ENCODE assay signal across 29 cellular contexts in genomic region chr4:110003401-110004187, GRCh38.
DNase-seq lines count a peak whose midpoint lies in the region; ATAC-seq and TF ChIP-seq lines count a peak whose summit lies in the region.
"Had no signal": no experiment of that assay in that cellular context is flagged by ENCODE, and none has a peak within 500 bp of the region (broad histone marks: within the 10 kb centered on the region; RNA-seq: fewer than 3 reads in every experiment).

No MANE protein-coding gene starts in this region.

- H3K4me2 ChIP-seq in hepatocyte, result no peak overlapping the region
- H3K4me2 ChIP-seq in neural progenitor cell, result no peak overlapping the region
- H3K4me2 ChIP-seq: PC-9 had no signal

- H3K36me3 ChIP-seq in hepatocyte (replicated peaks; ENCODE audit: insufficient read depth, low read depth) (no peaks in the 10 kb centered on the region), neural progenitor cell (no peaks in the 10 kb centered on the region)
- H3K36me3 ChIP-seq: esophagus squamous epithelium, thoracic aorta, uterus had no signal

- no peaks in the 10 kb centered on the region for H3K36me3 Mint-ChIP-seq in activated CD8-positive, alpha-beta T cell treated with anti-CD3 and anti-CD28 coated beads for 36 hours (ENCODE audit: low read depth)
- no peaks in the 10 kb centered on the region for H3K36me3 Mint-ChIP-seq in nephron progenitor cell (ENCODE audit: low read depth)
- H3K36me3 Mint-ChIP-seq in neural progenitor cell, result no peaks in the 10 kb centered on the region
- H3K36me3 Mint-ChIP-seq: CD4-positive, CD25-positive, alpha-beta regulatory T cell; memory B cell; WTC11 had no signal

- H2AFZ ChIP-seq in hepatocyte, result no peak overlapping the region
- no peak overlapping the region for H2AFZ ChIP-seq in neural progenitor cell (replicated peaks)
- H2AFZ ChIP-seq: PC-9 had no signal

- POLR2A ChIA-PET in activated CD8-positive, alpha-beta T cell treated with anti-CD3 and anti-CD28 coated beads for 36 hours (lab: Charles Lee), result no interaction called here

- no peaks in the 10 kb centered on the region for H3K79me2 ChIP-seq in hepatocyte
- H3K79me2 ChIP-seq in neural progenitor cell (ENCODE audit: low read depth), result no peaks in the 10 kb centered on the region

- H3F3A ChIP-seq in neural progenitor cell (ENCODE audit: low read depth), result no peaks in the 10 kb centered on the region

- H3K27me3 Mint-ChIP-seq in activated CD8-positive, alpha-beta T cell treated with anti-CD3 and anti-CD28 coated beads for 36 hours, result peaks cover 3% of the 10 kb centered on the region
- H3K27me3 Mint-ChIP-seq in nephron progenitor cell (ENCODE audit: low read depth, poor library complexity) (peaks cover 3% of the 10 kb centered on the region), neural progenitor cell (ENCODE audit: insufficient read depth, low read depth) (peaks cover 4% of the 10 kb centered on the region)

- H3K9me3 ChIP-seq in hepatocyte (ENCODE audit: low read depth) (no peaks in the 10 kb centered on the region), neural progenitor cell (ENCODE audit: low read depth) (no peaks in the 10 kb centered on the region)
- H3K9me3 ChIP-seq: esophagus squamous epithelium, gastrocnemius medialis, thoracic aorta, uterus had no signal

- H3K27ac Mint-ChIP-seq in activated CD8-positive, alpha-beta T cell treated with anti-CD3 and anti-CD28 coated beads for 36 hours, result no peak overlapping the region
- H3K27ac Mint-ChIP-seq in nephron progenitor cell, result no peak overlapping the region
- H3K27ac Mint-ChIP-seq in neural progenitor cell, result no peak overlapping the region
- H3K27ac Mint-ChIP-seq: memory B cell, WTC11 had no signal

- WGBS in hepatocyte (ENCODE audit: low lambda C conversion rate, missing lambda C conversion rate), result 52% methylated on average over 6 of the region's 6 CpGs

- peak; percentile 54 to 69 for ATAC-seq in activated CD4-positive, CD25-positive, alpha-beta regulatory T cell treated with anti-CD3 and anti-CD28 coated beads, Interleukin-2, amount 50 U/mL, for 24 hours
- ATAC-seq in activated CD8-positive, alpha-beta T cell treated with anti-CD3 and anti-CD28 coated beads for 36 hours, result peak; percentile 64
- ATAC-seq in HG02571 (IDR thresholded peaks at IDR 0.05; ENCODE audit: unreplicated experiment), result no peak
- ATAC-seq: gastrocnemius medialis, right cardiac atrium, WTC11 had no signal

- no peak overlapping the region for H3K9ac ChIP-seq in neural progenitor cell

- H3K4me3 Mint-ChIP-seq in activated CD8-positive, alpha-beta T cell treated with anti-CD3 and anti-CD28 coated beads for 36 hours, result no peak overlapping the region
- H3K4me3 Mint-ChIP-seq in nephron progenitor cell, result no peak overlapping the region
- H3K4me3 Mint-ChIP-seq in neural progenitor cell, result no peak overlapping the region
- H3K4me3 Mint-ChIP-seq: CD4-positive, CD25-positive, alpha-beta regulatory T cell; memory B cell; WTC11 had no signal

- CTCF ChIA-PET in activated CD8-positive, alpha-beta T cell treated with anti-CD3 and anti-CD28 coated beads for 36 hours (lab: Charles Lee), result interaction anchor here (3.1 to 7.6 kb wide), 2 partner anchors 505 to 514 kb away, joined by 24 to 117 read pairs; no protein-coding TSS in a partner anchor

- H4K20me1 ChIP-seq in hepatocyte (ENCODE audit: insufficient read depth, poor library complexity, severe bottlenecking), result no peaks in the 10 kb centered on the region
- no peaks in the 10 kb centered on the region for H4K20me1 ChIP-seq in neural progenitor cell (ENCODE audit: low read depth)

- H3K9me3 Mint-ChIP-seq in activated CD8-positive, alpha-beta T cell treated with anti-CD3 and anti-CD28 coated beads for 36 hours, result no peaks in the 10 kb centered on the region
- H3K9me3 Mint-ChIP-seq in nephron progenitor cell, result no peaks in the 10 kb centered on the region
- no peaks in the 10 kb centered on the region for H3K9me3 Mint-ChIP-seq in neural progenitor cell
- H3K9me3 Mint-ChIP-seq: memory B cell, WTC11 had no signal

- H3K9me2 ChIP-seq in hepatocyte (replicated peaks; ENCODE audit: insufficient read depth), result no peaks in the 10 kb centered on the region

- H3K27me3 ChIP-seq in hepatocyte (no peaks in the 10 kb centered on the region), neural progenitor cell (no peaks in the 10 kb centered on the region)
- H3K27me3 ChIP-seq: esophagus squamous epithelium, gastrocnemius medialis, uterus had no signal

- DNase-seq in activated CD4-positive, CD25-positive, alpha-beta regulatory T cell treated with anti-CD3 and anti-CD28 coated beads, Interleukin-2, amount 50 U/mL, for 72 hours, result no peak
- DNase-seq in ELR (ENCODE audit: low read depth) (peak; percentile 14), hepatocyte (ENCODE audit: low spot score) (peak; percentile 35), nephron progenitor cell (no peak), neural progenitor cell (ENCODE audit: low spot score) (no peak)
- no peak for DNase-seq in activated CD8-positive, alpha-beta T cell treated with anti-CD3 and anti-CD28 coated beads for 36 hours
- DNase-seq: activated CD8-positive, alpha-beta memory T cell treated with anti-CD3 and anti-CD28 coated beads for 24 hours; activated naive CD4-positive, alpha-beta T cell treated with Interleukin-2 at 50 U/mL for 16 hours; activated T-cell treated with anti-CD3 and anti-CD28 coated beads, Interleukin-2, amount 50 U/mL, for 1 hour; CD4-positive, CD25-positive, alpha-beta regulatory T cell; DND-41; esophagus squamous epithelium; gastrocnemius medialis; hippocampal formation; Kasumi-1; NCI-H446 treated with DMSO at 0.1 percent for 48 hours; NCI-H82; PC-9; right cardiac atrium; SHP77; stimulated activated naive CD4-positive, alpha-beta T cell treated with Interleukin-2 at 50 U/mL for 16 hours; uterus had no signal

- H3K4me1 ChIP-seq in hepatocyte (ENCODE audit: insufficient read depth), result peaks cover 6% of the 10 kb centered on the region
- H3K4me1 ChIP-seq in neural progenitor cell, result peaks cover 2% of the 10 kb centered on the region
- H3K4me1 ChIP-seq: gastrocnemius medialis, uterus had no signal

- H3K27ac ChIP-seq in hepatocyte, result no peak overlapping the region
- H3K27ac ChIP-seq in neural progenitor cell, result no peak overlapping the region
- H3K27ac ChIP-seq: coronary artery, esophagus squamous epithelium, gastrocnemius medialis, HL-60, PC-9, thoracic aorta, uterus had no signal

- no peak for TF ChIP-seq CTCF in activated CD8-positive, alpha-beta T cell treated with anti-CD3 and anti-CD28 coated beads for 36 hours (IDR thresholded peaks at IDR 0.05)
- no peak for TF ChIP-seq CTCF in hepatocyte (IDR thresholded peaks at IDR 0.05; ENCODE audit: poor library complexity)
- no peak for TF ChIP-seq CTCF in nephron progenitor cell (IDR thresholded peaks at IDR 0.05)
- TF ChIP-seq CTCF in neural progenitor cell (IDR thresholded peaks at IDR 0.05), result no peak

- H3K4me3 ChIP-seq in hepatocyte, result no peak overlapping the region
- no peak overlapping the region for H3K4me3 ChIP-seq in neural progenitor cell
- H3K4me3 ChIP-seq: coronary artery, esophagus squamous epithelium, gastrocnemius medialis, PC-9, thoracic aorta, uterus had no signal

- intact Hi-C loops in activated CD8-positive, alpha-beta T cell treated with anti-CD3 and anti-CD28 coated beads for 36 hours (cut with micrococcal nuclease), result loop anchor here (10.0 kb wide), 1 partner anchor 311 kb away; no protein-coding TSS in a partner anchor

- H3K4me1 Mint-ChIP-seq in activated CD8-positive, alpha-beta T cell treated with anti-CD3 and anti-CD28 coated beads for 36 hours (ENCODE audit: low read depth), result peaks cover 2% of the 10 kb centered on the region
- H3K4me1 Mint-ChIP-seq in nephron progenitor cell (peaks cover 14% of the 10 kb centered on the region), neural progenitor cell (no peaks in the 10 kb centered on the region)
- H3K4me1 Mint-ChIP-seq: memory B cell, WTC11 had no signal

Comparison
In these comparisons a context has a peak if more than half of its experiments do, and no peak if none do; other contexts are left out.
1. DNase-seq: peak in ELR (single experiment) and hepatocyte (single experiment); none in activated CD4-positive, CD25-positive, alpha-beta regulatory T cell treated with anti-CD3 and anti-CD28 coated beads, Interleukin-2, amount 50 U/mL, for 72 hours (single experiment), activated CD8-positive, alpha-beta T cell treated with anti-CD3 and anti-CD28 coated beads for 36 hours (single experiment), nephron progenitor cell (single experiment) and neural progenitor cell (single experiment).